ENCODE assay signal across 33 cellular contexts in genomic region chr19:44539236-44539819, GRCh38. TPM values are rescaled to one million over a fixed set of nuclear protein-coding genes. Genes with fewer than 3 reads are reported as not detected.
DNase-seq lines count a peak whose midpoint lies in the region; ATAC-seq and TF ChIP-seq lines count a peak whose summit lies in the region.
"Had no signal": no experiment of that assay in that cellular context is flagged by ENCODE, and none has a peak within 500 bp of the region (broad histone marks: within the 10 kb centered on the region; RNA-seq: fewer than 3 reads in every experiment).

No MANE protein-coding gene starts in this region.

- no peaks in the 10 kb centered on the region for H3K4me1 ChIP-seq in breast epithelium
- H3K4me1 ChIP-seq: BLaER1, lower lobe of right lung had no signal

- H3K9me3 ChIP-seq in breast epithelium: peaks cover 4 to 10% of the 10 kb centered on the region in 2 donors
- H3K9me3 ChIP-seq: lower lobe of right lung, mucosa of descending colon, thoracic aorta had no signal

- no peak overlapping the region for H3K27ac ChIP-seq in breast epithelium
- H3K27ac ChIP-seq: BLaER1, lower lobe of right lung, thoracic aorta had no signal

- H3K4me1 Mint-ChIP-seq in MCF 10A (ENCODE audit: insufficient read depth, unreplicated experiment): peaks cover 10% of the 10 kb centered on the region
- H3K4me1 Mint-ChIP-seq: endodermal cell had no signal

- H3K36me3 Mint-ChIP-seq in MCF 10A (ENCODE audit: insufficient read depth, unreplicated experiment): peaks cover 7% of the 10 kb centered on the region

- H3K4me3 Mint-ChIP-seq in MCF 10A (ENCODE audit: unreplicated experiment): no peak overlapping the region
- H3K4me3 Mint-ChIP-seq: activated CD8-positive, alpha-beta T cell treated with anti-CD3 and anti-CD28 coated beads for 36 hours; dendritic cell treated with granulocyte-macrophage colony-stimulating factor and Interleukin-4, amounts not matched to agents 40 ng/mL and 50 ng/mL, for 4 days; endodermal cell; HFFc6; natural killer cell treated with Interleukin-12 subunit alpha and Interleukin-12 subunit beta and Interleukin-15 and Interleukin-18, amount 100 ng/mL, for 72 hours had no signal

- TF ChIP-seq POLR2A in breast epithelium (IDR thresholded peaks at IDR 0.05): no peak

- H3K27me3 ChIP-seq in breast epithelium: peaks cover 0 to 6% of the 10 kb centered on the region in 2 donors
- H3K27me3 ChIP-seq: BLaER1 had no signal

- TF ChIP-seq CTCF in MCF 10A (IDR thresholded peaks at IDR 0.05; ENCODE audit: unreplicated experiment) (no peak), breast epithelium (IDR thresholded peaks at IDR 0.05) (no peak), fibroblast of mammary gland (conservative IDR thresholded peaks at IDR 0.05; ENCODE audit: control insufficient read depth, insufficient read depth, low read depth, low read length) (no peak)

- H3K27ac Mint-ChIP-seq in MCF 10A (ENCODE audit: low read depth, unreplicated experiment): no peak overlapping the region
- H3K27ac Mint-ChIP-seq: activated CD8-positive, alpha-beta T cell treated with anti-CD3 and anti-CD28 coated beads for 36 hours; activated naive CD4-positive, alpha-beta T cell treated with anti-CD3 and anti-CD28 coated beads, Interleukin-2, amount 50 U/mL, for 72 hours; dendritic cell treated with granulocyte-macrophage colony-stimulating factor and Interleukin-4, amounts not matched to agents 40 ng/mL and 50 ng/mL, for 4 days; endodermal cell; HFFc6; natural killer cell treated with Interleukin-12 subunit alpha and Interleukin-12 subunit beta and Interleukin-15 and Interleukin-18, amount 100 ng/mL, for 72 hours had no signal

- POLR2A ChIA-PET in MCF 10A (lab: Yijun Ruan, JAX): interaction anchor here (0.6 to 1.5 kb wide), 2 partner anchors 39 to 205 kb away, joined by 3 read pairs; partner anchors contain the start of gene ZNF180

- H3K27me3 Mint-ChIP-seq in MCF 10A (ENCODE audit: insufficient read depth, unreplicated experiment): peaks cover 43% of the 10 kb centered on the region

- H3K4me3 ChIP-seq in breast epithelium: no peak overlapping the region
- H3K4me3 ChIP-seq in fibroblast of mammary gland (ENCODE audit: control insufficient read depth, low read depth, low read length): no peak overlapping the region
- H3K4me3 ChIP-seq: BLaER1, lower lobe of right lung, mucosa of descending colon, thoracic aorta had no signal

- H3K36me3 ChIP-seq in breast epithelium: no peaks in the 10 kb centered on the region
- H3K36me3 ChIP-seq: BLaER1, lower lobe of right lung, thoracic aorta had no signal

- BruUV-seq in MCF 10A (replicated peaks; lab: Mats Ljungman, UMichigan): no TSS peak

- peaks cover 13% of the 10 kb centered on the region for H3K9me3 Mint-ChIP-seq in MCF 10A (ENCODE audit: unreplicated experiment)
- H3K9me3 Mint-ChIP-seq: dendritic cell treated with granulocyte-macrophage colony-stimulating factor and Interleukin-4, amounts not matched to agents 40 ng/mL and 50 ng/mL, for 4 days; HFFc6 had no signal

- intact Hi-C loops in MCF 10A (cut with micrococcal nuclease): no loop called here
- intact Hi-C loops in breast epithelium (cut with DNase I; ENCODE audit: low total_unique reads): no loop called here

- no peak for ATAC-seq in HG03175 (IDR thresholded peaks at IDR 0.05; ENCODE audit: unreplicated experiment)
- ATAC-seq in HG03045 (IDR thresholded peaks at IDR 0.05; ENCODE audit: unreplicated experiment): no peak
- ATAC-seq: activated CD8-positive, alpha-beta T cell treated with anti-CD3 and anti-CD28 coated beads for 36 hours; activated naive CD4-positive, alpha-beta T cell treated with anti-CD3 and anti-CD28 coated beads, Interleukin-2, amount 50 U/mL, for 72 hours; lower lobe of right lung; mucosa of descending colon; natural killer cell treated with Interleukin-12 subunit alpha and Interleukin-12 subunit beta and Interleukin-15 and Interleukin-18, amount 100 ng/mL, for 72 hours; Right ventricle myocardium inferior; SK-N-SH treated with all-trans-retinoic acid at 6 μM for 48 hours; stimulated activated naive CD8-positive, alpha-beta T cell treated with anti-CD3 and anti-CD28 coated beads, Interleukin-15, Interleukin-2, amounts not matched to agents 100 U/mL and 50 U/mL, for 24 hours had no signal

- DNase-seq in MCF 10A (ENCODE audit: unreplicated experiment) (peak; percentile 38), breast epithelium (ENCODE audit: low spot score in 2 of 2) (no peak), RPMI7951 (ENCODE audit: low read depth) (peak; percentile 49), fibroblast of mammary gland (ENCODE audit: low read depth) (peak; percentile 56), superior temporal gyrus (ENCODE audit: extremely low spot score) (no peak)
- no peak for DNase-seq in activated CD8-positive, alpha-beta memory T cell treated with anti-CD3 and anti-CD28 coated beads, Interleukin-2, amount 50 U/mL, for 48 hours
- DNase-seq: activated CD8-positive, alpha-beta T cell treated with anti-CD3 and anti-CD28 coated beads for 36 hours; anterior cingulate cortex; caudate nucleus; COR-L47; DMS53; endodermal cell; HFFc6; KBM-7; kidney glomerular epithelial cell; lower lobe of right lung; mucosa of descending colon; NCI-H1417 treated with DMSO at 0.1 percent for 48 hours; NCI-H2081 treated with DMSO at 0.1 percent for 48 hours; NCI-H345; NCI-H82; stimulated activated naive CD8-positive, alpha-beta T cell treated with anti-CD3 and anti-CD28 coated beads, Interleukin-15, Interleukin-2, amounts not matched to agents 100 U/mL and 50 U/mL, for 24 hours had no signal

- CTCF ChIA-PET in MCF 10A (lab: Yijun Ruan, JAX): interaction anchor here (0.6 to 3.0 kb wide), 3 partner anchors 27 to 173 kb away, joined by 3 to 16 read pairs (median 6); no protein-coding TSS in a partner anchor

RNA-seq across cellular contexts. Expression of gene CEACAM20, which starts 9.9 kb away (rescaled TPM):
- not detected in 2 replicates for total RNA-seq in MCF 10A (2022)
- total RNA-seq in breast epithelium: under 1 TPM in 1 of 3 donors, not detected in 2; 0.33 TPM
- total RNA-seq in RPMI7951 (2014; rRNA removed; shearing (Covaris generic)): not detected in 2 replicates
- total RNA-seq: activated CD8-positive, alpha-beta T cell treated with anti-CD3 and anti-CD28 coated beads for 36 hours; activated naive CD4-positive, alpha-beta T cell treated with anti-CD3 and anti-CD28 coated beads, Interleukin-2, amount 50 U/mL, for 72 hours; endodermal cell; HFFc6; natural killer cell treated with Interleukin-12 subunit alpha and Interleukin-12 subunit beta and Interleukin-15 and Interleukin-18, amount 100 ng/mL, for 72 hours; osteoblast; Right ventricle myocardium inferior; T-helper 2 cell treated with Interferon-gamma antibody and Interleukin-4, amounts not matched to agents 100 ng/mL and 5 ng/mL, for 36 hours; thoracic aorta had no signal

RNA-seq across cellular contexts. Expression of gene ZNF180, which starts 39.0 kb away (rescaled TPM):
- total RNA-seq in MCF 10A (2022) (3.2 and 4.4 TPM in 2 replicates), breast epithelium (10 to 100 TPM in 1 of 3 donors, 1 to 10 TPM in 2; 9.0 to 28.5 (median 9.8) TPM)
- 10.7 and 11.7 TPM in 2 replicates for total RNA-seq in RPMI7951 (2014; rRNA removed; shearing (Covaris generic))

Comparison
In these comparisons a context has a peak if more than half of its experiments do, and no peak if none do; other contexts are left out.
1. DNase-seq: peak in MCF 10A (single experiment), RPMI7951 (single experiment) and fibroblast of mammary gland (single experiment); none in breast epithelium (0 of 2), activated CD8-positive, alpha-beta memory T cell treated with anti-CD3 and anti-CD28 coated beads, Interleukin-2, amount 50 U/mL, for 48 hours (single experiment) and superior temporal gyrus (single experiment).